In genomic region chr9:126885089-126885753, GRCh38 we compare ENCODE assay signal across 22 cellular contexts. TPM values are rescaled to one million over a fixed set of nuclear protein-coding genes. Genes with fewer than 3 reads are reported as not detected.
DNase-seq lines count a peak whose midpoint lies in the region; ATAC-seq and TF ChIP-seq lines count a peak whose summit lies in the region.
"Had no signal": no experiment of that assay in that cellular context is flagged by ENCODE, and none has a peak within 500 bp of the region (broad histone marks: within the 10 kb centered on the region; RNA-seq: fewer than 3 reads in every experiment).

No MANE protein-coding gene starts in this region.

- H3K9ac ChIP-seq in neural progenitor cell: no peak overlapping the region

- peaks cover 4% of the 10 kb centered on the region for H3F3A ChIP-seq in neural progenitor cell (ENCODE audit: low read depth)

- H3K4me3 ChIP-seq in NB4 (ENCODE audit: low read depth, low read length) (no peak overlapping the region), neural progenitor cell (no peak overlapping the region)
- H3K4me3 ChIP-seq: gastroesophageal sphincter, SJCRH30 had no signal

- no peaks in the 10 kb centered on the region for H3K9me3 ChIP-seq in neural progenitor cell (ENCODE audit: low read depth)
- H3K9me3 ChIP-seq: gastroesophageal sphincter, SJCRH30 had no signal

- H3K4me2 ChIP-seq in neural progenitor cell: no peak overlapping the region

- peak; percentile 39 for ATAC-seq in left ventricle myocardium superior
- no peak for ATAC-seq in HG03378 (IDR thresholded peaks at IDR 0.05; ENCODE audit: unreplicated experiment)
- no peak for ATAC-seq in HG03280 (IDR thresholded peaks at IDR 0.05; ENCODE audit: unreplicated experiment)
- ATAC-seq: gastroesophageal sphincter; stimulated activated naive CD8-positive, alpha-beta T cell treated with anti-CD3 and anti-CD28 coated beads, Interleukin-15, amount 100 ng/mL, for 72 hours had no signal

- intact Hi-C loops in Calu3 (cut with micrococcal nuclease; ENCODE audit: unreplicated experiment) (no loop called here), left ventricle myocardium superior (cut with micrococcal nuclease) (no loop called here)

- peaks cover 28% of the 10 kb centered on the region for H3K4me1 ChIP-seq in neural progenitor cell
- H3K4me1 ChIP-seq: SJCRH30 had no signal

- H3K36me3 Mint-ChIP-seq in Calu3 (ENCODE audit: insufficient read depth, unreplicated experiment) (no peaks in the 10 kb centered on the region), neural progenitor cell (peaks cover 6% of the 10 kb centered on the region)

- H3K27me3 Mint-ChIP-seq in Calu3 (ENCODE audit: unreplicated experiment) (no peaks in the 10 kb centered on the region), neural progenitor cell (ENCODE audit: insufficient read depth, low read depth) (peaks cover 6% of the 10 kb centered on the region)
- H3K27me3 Mint-ChIP-seq: B cell; stimulated activated naive CD8-positive, alpha-beta T cell treated with anti-CD3 and anti-CD28 coated beads, Interleukin-15, amount 100 ng/mL, for 72 hours had no signal

- no peak overlapping the region for H2AFZ ChIP-seq in neural progenitor cell (replicated peaks)

- no peaks in the 10 kb centered on the region for H3K9me3 Mint-ChIP-seq in Calu3 (ENCODE audit: low read depth, unreplicated experiment)
- no peaks in the 10 kb centered on the region for H3K9me3 Mint-ChIP-seq in neural progenitor cell
- H3K9me3 Mint-ChIP-seq: activated naive CD4-positive, alpha-beta T cell treated with anti-CD3 and anti-CD28 coated beads, Interleukin-2, amount 10 ng/mL, durations not matched to agents 7 days and 5 days; stimulated activated naive CD8-positive, alpha-beta T cell treated with anti-CD3 and anti-CD28 coated beads, Interleukin-15, amount 100 ng/mL, for 72 hours had no signal

- no peak overlapping the region for H3K27ac ChIP-seq in neural progenitor cell
- H3K27ac ChIP-seq: brain microvascular endothelial cell, gastroesophageal sphincter, SJCRH30 had no signal

- no peak overlapping the region for H3K4me3 Mint-ChIP-seq in Calu3 (ENCODE audit: low read depth, unreplicated experiment)
- no peak overlapping the region for H3K4me3 Mint-ChIP-seq in neural progenitor cell
- H3K4me3 Mint-ChIP-seq: activated naive CD4-positive, alpha-beta T cell treated with anti-CD3 and anti-CD28 coated beads, Interleukin-2, amount 10 ng/mL, durations not matched to agents 7 days and 5 days; B cell; stimulated activated naive CD8-positive, alpha-beta T cell treated with anti-CD3 and anti-CD28 coated beads, Interleukin-15, amount 100 ng/mL, for 72 hours had no signal

- CTCF ChIA-PET in Calu3 (lab: Charles Lee): no interaction called here

- H3K27ac Mint-ChIP-seq in Calu3 (ENCODE audit: unreplicated experiment) (no peak overlapping the region), neural progenitor cell (no peak overlapping the region)
- H3K27ac Mint-ChIP-seq: activated naive CD4-positive, alpha-beta T cell treated with anti-CD3 and anti-CD28 coated beads, Interleukin-2, amount 10 ng/mL, durations not matched to agents 7 days and 5 days; B cell; stimulated activated naive CD8-positive, alpha-beta T cell treated with anti-CD3 and anti-CD28 coated beads, Interleukin-15, amount 100 ng/mL, for 72 hours had no signal

- H4K20me1 ChIP-seq in neural progenitor cell (ENCODE audit: low read depth): peaks cover 46% of the 10 kb centered on the region

- peaks cover 9% of the 10 kb centered on the region for H3K79me2 ChIP-seq in neural progenitor cell (ENCODE audit: low read depth)

- TF ChIP-seq CTCF in Calu3 (IDR thresholded peaks at IDR 0.05; ENCODE audit: unreplicated experiment): no peak
- no peak for TF ChIP-seq CTCF in NB4 (IDR thresholded peaks at IDR 0.05; ENCODE audit: low read depth, low read length)
- TF ChIP-seq CTCF in neural progenitor cell (IDR thresholded peaks at IDR 0.05): no peak

- DNase-seq in Calu3 (peak; percentile 4), NB4 (ENCODE audit: low read depth) (peak; percentile 15), left ventricle myocardium superior (no peak), renal cortical epithelial cell (ENCODE audit: low read depth) (peak; percentile 61), neural progenitor cell (ENCODE audit: low spot score) (no peak), NCI-H2171 (lab: John Stamatoyannopoulos, UW) (no peak)
- DNase-seq: activated CD4-positive, alpha-beta T cell treated with anti-CD3 and anti-CD28 coated beads for 4 hours; activated naive CD4-positive, alpha-beta T cell treated with anti-CD3 and anti-CD28 coated beads, Interleukin-2, amount 10 ng/mL, durations not matched to agents 7 days and 5 days; activated T-cell treated with anti-CD3 and anti-CD28 coated beads for 4 hours; brain microvascular endothelial cell; DMS153; effector CD4-positive, alpha-beta T cell; KBM-7; NCI-H1417; NCI-H446 treated with DMSO at 0.1 percent for 48 hours; SJCRH30; stimulated activated naive CD8-positive, alpha-beta T cell treated with anti-CD3 and anti-CD28 coated beads, Interleukin-15, amount 100 ng/mL, for 72 hours; T1000 had no signal

- BruUV-seq in Calu3 (replicated peaks; lab: Mats Ljungman, UMichigan): no TSS peak

- H3K4me1 Mint-ChIP-seq in Calu3 (ENCODE audit: low read depth, unreplicated experiment) (no peaks in the 10 kb centered on the region), neural progenitor cell (peaks cover 35% of the 10 kb centered on the region)
- H3K4me1 Mint-ChIP-seq: activated naive CD4-positive, alpha-beta T cell treated with anti-CD3 and anti-CD28 coated beads, Interleukin-2, amount 10 ng/mL, durations not matched to agents 7 days and 5 days; B cell; stimulated activated naive CD8-positive, alpha-beta T cell treated with anti-CD3 and anti-CD28 coated beads, Interleukin-15, amount 100 ng/mL, for 72 hours had no signal

- no peak for TF ChIP-seq POLR2A in NB4 (IDR thresholded peaks at IDR 0.05; ENCODE audit: extremely low read depth, insufficient read length)

- no peaks in the 10 kb centered on the region for H3K27me3 ChIP-seq in neural progenitor cell
- H3K27me3 ChIP-seq: brain microvascular endothelial cell, gastroesophageal sphincter, SJCRH30 had no signal

- H3K36me3 ChIP-seq in neural progenitor cell: no peaks in the 10 kb centered on the region

RNA-seq across cellular contexts. Expression of gene ZBTB34, which starts 24.8 kb away (rescaled TPM):
- total RNA-seq in Calu3 (2022): 6.7 TPM in 2 replicates
- total RNA-seq in left ventricle myocardium superior: 5.3 TPM
- 9.0 and 19.5 TPM in 2 replicates for total RNA-seq in renal cortical epithelial cell
- total RNA-seq in neural progenitor cell (ENCODE audit: low replicate concordance): 17.4 and 21.9 TPM in 2 replicates

RNA-seq across cellular contexts. Expression of gene RALGPS1, which starts 29.4 kb away (rescaled TPM):
- total RNA-seq in Calu3 (2022) (8.3 and 9.4 TPM in 2 replicates), left ventricle myocardium superior (21.1 TPM), renal cortical epithelial cell (1.4 and 5.4 TPM in 2 replicates), neural progenitor cell (ENCODE audit: low replicate concordance) (21.3 and 30.7 TPM in 2 replicates)

Comparison
In these comparisons a context has a peak if more than half of its experiments do, and no peak if none do; other contexts are left out.
1. DNase-seq: peak in Calu3 (single experiment), NB4 (single experiment) and renal cortical epithelial cell (single experiment); none in left ventricle myocardium superior (single experiment), neural progenitor cell (single experiment) and NCI-H2171 (single experiment).